In the genomic region with DNA sequence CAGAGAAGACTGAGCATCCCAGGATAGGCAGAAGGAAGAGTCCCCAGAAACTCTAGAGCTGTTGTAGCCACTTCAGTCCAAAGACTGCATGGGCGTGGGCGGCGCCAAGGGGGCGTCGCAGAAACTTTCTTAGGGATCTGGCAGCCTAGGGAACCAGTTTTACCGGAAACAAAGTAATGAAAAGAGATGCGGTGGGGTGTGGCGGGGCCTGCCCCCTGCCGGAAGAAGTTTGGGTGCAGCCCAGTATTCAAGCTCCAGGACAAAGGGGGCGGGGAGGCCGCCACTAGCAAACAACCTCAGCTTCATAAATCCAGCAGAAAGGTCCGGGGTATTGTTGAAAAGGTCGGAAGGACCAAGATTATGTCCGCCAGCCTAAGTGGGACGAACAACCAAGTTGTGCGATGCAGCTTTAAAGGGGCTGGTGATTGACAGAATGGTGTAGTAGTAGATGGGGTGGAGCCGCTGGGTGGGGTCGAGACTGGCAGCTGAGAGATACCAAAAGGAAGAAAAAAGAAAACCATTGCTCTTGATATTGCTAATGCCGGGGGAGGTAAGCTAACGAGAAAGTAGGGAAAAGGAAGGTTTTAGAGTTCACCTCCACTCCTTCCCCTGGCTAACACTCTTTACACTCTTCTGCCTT, we compare ENCODE assay signal across 8 cellular contexts.
DNase-seq lines count a peak whose midpoint lies in the region; ATAC-seq and TF ChIP-seq lines count a peak whose summit lies in the region.

No MANE protein-coding gene starts in this region.

- H3K4me2 ChIP-seq in KMS-11: peak overlapping the region; percentile 91

- DNase-seq in G401 (ENCODE audit: low spot score) (peak; percentile 0), HPDE6-E6E7 (ENCODE audit: extremely low spot score) (no peak)
- DNase-seq in activated CD4-positive, alpha-beta T cell treated with anti-CD3 and anti-CD28 coated beads for 4 hours: peak; percentile 10 to 20

- no peaks in the 10 kb centered on the region for H3K36me3 Mint-ChIP-seq in stimulated activated naive CD8-positive, alpha-beta T cell treated with anti-CD3 and anti-CD28 coated beads, Interleukin-15, Interleukin-2, amounts not matched to agents 100 ng/mL and 50 ng/mL, for 24 hours (ENCODE audit: low read depth)

- H3K4me3 ChIP-seq in KMS-11 (IDR thresholded peaks at IDR 0.05; ENCODE audit: insufficient read depth, low read depth, low read length) (peak overlapping the region; percentile 21), endocrine pancreas (ENCODE audit: control insufficient read depth, insufficient read depth, low read length) (peak overlapping the region; percentile 70), mononuclear cell (ENCODE audit: low read length) (peak overlapping the region; percentile 55)

- H3K27me3 ChIP-seq in KMS-11 (ENCODE audit: insufficient read depth, low read depth) (no peaks in the 10 kb centered on the region), endocrine pancreas (ENCODE audit: control insufficient read depth, insufficient read depth, low read length) (no peaks in the 10 kb centered on the region), mononuclear cell (ENCODE audit: insufficient read depth, low read length) (no peaks in the 10 kb centered on the region)

- no peaks in the 10 kb centered on the region for H3K36me3 ChIP-seq in KMS-11 (ENCODE audit: insufficient read depth)
- no peaks in the 10 kb centered on the region for H3K36me3 ChIP-seq in endocrine pancreas (ENCODE audit: control insufficient read depth, insufficient read depth, low read length)

- no peaks in the 10 kb centered on the region for H3K9me3 ChIP-seq in endocrine pancreas (ENCODE audit: control insufficient read depth, low read length)
- H3K9me3 ChIP-seq in mononuclear cell (ENCODE audit: low read depth, low read length): no peaks in the 10 kb centered on the region

- peak overlapping the region; percentile 87 for H2AFZ ChIP-seq in KMS-11 (ENCODE audit: low read depth)

- H4K20me1 ChIP-seq in KMS-11 (ENCODE audit: insufficient read depth): no peaks in the 10 kb centered on the region

- H3K9ac ChIP-seq in KMS-11 (peak overlapping the region; percentile 59; the same call in 1 of the 2 replicates), endocrine pancreas (ENCODE audit: control insufficient read depth, insufficient read depth, low read length) (peak overlapping the region; percentile 87)

- peak overlapping the region; percentile 58 for H3K27ac ChIP-seq in KMS-11

- in situ Hi-C loops in G401 (cut with HindIII; ENCODE audit: low sequenced_read_pairs): no loop called here

- no peaks in the 10 kb centered on the region for H3K9me3 Mint-ChIP-seq in stimulated activated naive CD8-positive, alpha-beta T cell treated with anti-CD3 and anti-CD28 coated beads, Interleukin-15, Interleukin-2, amounts not matched to agents 100 ng/mL and 50 ng/mL, for 24 hours

- H3K27me3 Mint-ChIP-seq in stimulated activated naive CD8-positive, alpha-beta T cell treated with anti-CD3 and anti-CD28 coated beads, Interleukin-15, Interleukin-2, amounts not matched to agents 100 ng/mL and 50 ng/mL, for 24 hours: no peaks in the 10 kb centered on the region

- ATAC-seq in GM21737 (IDR thresholded peaks at IDR 0.05; ENCODE audit: unreplicated experiment): peak; percentile 79

- peaks cover 4% of the 10 kb centered on the region for H3K4me1 Mint-ChIP-seq in stimulated activated naive CD8-positive, alpha-beta T cell treated with anti-CD3 and anti-CD28 coated beads, Interleukin-15, Interleukin-2, amounts not matched to agents 100 ng/mL and 50 ng/mL, for 24 hours (ENCODE audit: low read depth)

- H3K4me1 ChIP-seq in KMS-11 (ENCODE audit: low read depth, poor library complexity, severe bottlenecking) (peaks cover 20% of the 10 kb centered on the region), endocrine pancreas (ENCODE audit: control insufficient read depth, insufficient read depth, low read length) (no peaks in the 10 kb centered on the region), mononuclear cell (ENCODE audit: insufficient read depth, low read length) (no peaks in the 10 kb centered on the region)

- no peaks in the 10 kb centered on the region for H3K79me2 ChIP-seq in KMS-11 (ENCODE audit: insufficient read depth, low read depth)

- peak overlapping the region; percentile 24 for H3K27ac Mint-ChIP-seq in stimulated activated naive CD8-positive, alpha-beta T cell treated with anti-CD3 and anti-CD28 coated beads, Interleukin-15, Interleukin-2, amounts not matched to agents 100 ng/mL and 50 ng/mL, for 24 hours

- TF ChIP-seq CTCF in KMS-11 (conservative IDR thresholded peaks at IDR 0.05; ENCODE audit: low read depth, low read length): peak; percentile 74

- peak overlapping the region; percentile 82 for H3K4me3 Mint-ChIP-seq in stimulated activated naive CD8-positive, alpha-beta T cell treated with anti-CD3 and anti-CD28 coated beads, Interleukin-15, Interleukin-2, amounts not matched to agents 100 ng/mL and 50 ng/mL, for 24 hours
